12 cellular contexts compared by ENCODE assay signal in the genomic region with DNA sequence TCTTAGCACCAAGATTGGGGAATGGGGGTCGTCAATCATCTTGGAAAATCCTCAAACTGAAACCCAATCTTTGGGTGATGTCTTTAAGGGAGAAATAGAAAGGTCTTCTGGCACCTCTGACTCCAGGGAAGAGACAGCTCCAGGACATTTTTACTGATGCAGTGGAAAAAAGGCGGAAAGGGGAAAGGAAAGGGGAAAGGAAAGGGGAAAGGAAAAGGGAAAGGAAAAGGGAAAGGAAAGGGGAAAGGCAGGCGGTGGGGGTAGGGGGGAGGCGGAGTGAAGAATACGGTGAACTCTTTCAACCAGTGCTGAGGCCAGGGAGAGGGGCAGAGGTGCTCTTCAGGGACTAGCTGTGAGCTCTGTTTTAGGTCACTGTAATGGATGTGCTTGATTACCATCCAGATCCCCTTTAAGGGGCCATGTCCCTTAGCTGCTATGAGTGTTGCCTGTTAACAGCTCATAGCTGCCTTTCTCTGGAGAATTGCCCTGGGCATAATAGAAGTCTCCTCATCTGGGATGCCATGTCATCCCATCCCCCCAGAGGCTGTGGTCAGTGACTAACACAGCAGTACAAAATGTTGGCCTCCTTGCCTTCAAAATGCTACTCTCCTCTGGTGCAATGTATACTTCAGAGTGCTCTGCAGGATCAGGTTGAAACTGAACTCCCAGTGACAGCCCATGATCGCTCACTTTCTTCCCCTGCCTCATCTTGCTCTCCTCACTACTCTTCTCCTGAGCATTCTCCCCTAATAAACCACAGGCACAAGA.
DNase-seq lines count a peak whose midpoint lies in the region; ATAC-seq and TF ChIP-seq lines count a peak whose summit lies in the region.
"Had no signal": no experiment of that assay in that cellular context is flagged by ENCODE, and none has a peak within 500 bp of the region (broad histone marks: within the 10 kb centered on the region; RNA-seq: fewer than 3 reads in every experiment).

No MANE protein-coding gene starts in this region.

- WGBS in right lobe of liver (ENCODE audit: insufficient coverage, low coverage, low lambda C conversion rate, missing lambda C conversion rate), result 42% methylated on average over 6 of the region's 6 CpGs

- no peaks in the 10 kb centered on the region for H3K27me3 ChIP-seq in right lobe of liver

- no peaks in the 10 kb centered on the region for H3K27me3 Mint-ChIP-seq in activated naive CD8-positive, alpha-beta T cell treated with anti-CD3 and anti-CD28 coated beads, Interleukin-2, amount 50 U/mL, for 24 hours
- H3K27me3 Mint-ChIP-seq in activated naive CD8-positive, alpha-beta T cell treated with anti-CD3 and anti-CD28 coated beads for 36 hours, result peaks cover 3% of the 10 kb centered on the region

- H3K4me1 Mint-ChIP-seq in activated naive CD8-positive, alpha-beta T cell treated with anti-CD3 and anti-CD28 coated beads, Interleukin-2, amount 50 U/mL, for 24 hours, result peaks cover 2% of the 10 kb centered on the region
- H3K4me1 Mint-ChIP-seq in activated naive CD8-positive, alpha-beta T cell treated with anti-CD3 and anti-CD28 coated beads for 36 hours, result no peaks in the 10 kb centered on the region
- no peaks in the 10 kb centered on the region for H3K4me1 Mint-ChIP-seq in stimulated activated effector memory CD8-positive, alpha-beta T cell treated with anti-CD3 and anti-CD28 coated beads, Interleukin-12 subunit alpha, Interleukin-12 subunit beta, amount 100 ng/mL, for 72 hours

- H3K27ac Mint-ChIP-seq in activated naive CD8-positive, alpha-beta T cell treated with anti-CD3 and anti-CD28 coated beads, Interleukin-2, amount 50 U/mL, for 24 hours, result no peak overlapping the region
- no peak overlapping the region for H3K27ac Mint-ChIP-seq in activated naive CD8-positive, alpha-beta T cell treated with anti-CD3 and anti-CD28 coated beads for 36 hours
- no peak overlapping the region for H3K27ac Mint-ChIP-seq in stimulated activated effector memory CD8-positive, alpha-beta T cell treated with anti-CD3 and anti-CD28 coated beads, Interleukin-12 subunit alpha, Interleukin-12 subunit beta, amount 100 ng/mL, for 72 hours

- TF ChIP-seq POLR2A in right lobe of liver (IDR thresholded peaks at IDR 0.05), result no peak

- H3K36me3 ChIP-seq in right lobe of liver, result no peaks in the 10 kb centered on the region
- H3K36me3 ChIP-seq: BLaER1 treated with 17β-estradiol and CSF1 and Interleukin-3, amounts not matched to agents 10 nM and 100 nM had no signal

- H3K27ac ChIP-seq in right lobe of liver, result no peak overlapping the region
- H3K27ac ChIP-seq: BLaER1 treated with 17β-estradiol and CSF1 and Interleukin-3, amounts not matched to agents 10 nM and 100 nM; dorsolateral prefrontal cortex had no signal

- peak; percentile 2 for DNase-seq in activated naive CD8-positive, alpha-beta T cell treated with anti-CD3 and anti-CD28 coated beads, Interleukin-2, amount 50 U/mL, for 24 hours
- no peak for DNase-seq in activated naive CD8-positive, alpha-beta T cell treated with anti-CD3 and anti-CD28 coated beads for 36 hours
- DNase-seq in RPMI7951 (ENCODE audit: low read depth), result peak; percentile 96
- peak; percentile 89 for DNase-seq in fibroblast of mammary gland (ENCODE audit: low read depth)
- DNase-seq in stimulated activated effector memory CD8-positive, alpha-beta T cell treated with anti-CD3 and anti-CD28 coated beads, Interleukin-12 subunit alpha, Interleukin-12 subunit beta, amount 100 ng/mL, for 72 hours (ENCODE audit: low spot score in 2 of 2), result no peak
- no peak for DNase-seq in right lobe of liver
- DNase-seq: activated CD4-positive, alpha-beta T cell treated with anti-CD3 and anti-CD28 coated beads, Interleukin-2, amount 50 U/mL, for 4 hours; dorsolateral prefrontal cortex; NCI-H446 had no signal

- H3K9me3 Mint-ChIP-seq in activated naive CD8-positive, alpha-beta T cell treated with anti-CD3 and anti-CD28 coated beads, Interleukin-2, amount 50 U/mL, for 24 hours, result no peaks in the 10 kb centered on the region
- H3K9me3 Mint-ChIP-seq in activated naive CD8-positive, alpha-beta T cell treated with anti-CD3 and anti-CD28 coated beads for 36 hours, result no peaks in the 10 kb centered on the region
- no peaks in the 10 kb centered on the region for H3K9me3 Mint-ChIP-seq in stimulated activated effector memory CD8-positive, alpha-beta T cell treated with anti-CD3 and anti-CD28 coated beads, Interleukin-12 subunit alpha, Interleukin-12 subunit beta, amount 100 ng/mL, for 72 hours

- intact Hi-C loops in right lobe of liver (cut with DNase I), result no loop called here

- no peaks in the 10 kb centered on the region for H3K36me3 Mint-ChIP-seq in activated naive CD8-positive, alpha-beta T cell treated with anti-CD3 and anti-CD28 coated beads, Interleukin-2, amount 50 U/mL, for 24 hours (ENCODE audit: low read depth)
- H3K36me3 Mint-ChIP-seq in activated naive CD8-positive, alpha-beta T cell treated with anti-CD3 and anti-CD28 coated beads for 36 hours, result no peaks in the 10 kb centered on the region
- no peaks in the 10 kb centered on the region for H3K36me3 Mint-ChIP-seq in stimulated activated effector memory CD8-positive, alpha-beta T cell treated with anti-CD3 and anti-CD28 coated beads, Interleukin-12 subunit alpha, Interleukin-12 subunit beta, amount 100 ng/mL, for 72 hours

- H3K4me3 ChIP-seq in fibroblast of mammary gland (ENCODE audit: control insufficient read depth, low read depth, low read length) (no peak overlapping the region), right lobe of liver (no peak overlapping the region)
- H3K4me3 ChIP-seq: BLaER1 treated with 17β-estradiol and CSF1 and Interleukin-3, amounts not matched to agents 10 nM and 100 nM; dorsolateral prefrontal cortex had no signal

- H3K4me1 ChIP-seq in right lobe of liver, result no peaks in the 10 kb centered on the region

- TF ChIP-seq CTCF in fibroblast of mammary gland (conservative IDR thresholded peaks at IDR 0.05; ENCODE audit: control insufficient read depth, insufficient read depth, low read depth, low read length) (no peak), right lobe of liver (IDR thresholded peaks at IDR 0.05) (no peak)

- ATAC-seq in activated naive CD8-positive, alpha-beta T cell treated with anti-CD3 and anti-CD28 coated beads, Interleukin-2, amount 50 U/mL, for 24 hours, result peak; percentile 10
- ATAC-seq in stimulated activated effector memory CD8-positive, alpha-beta T cell treated with anti-CD3 and anti-CD28 coated beads, Interleukin-12 subunit alpha, Interleukin-12 subunit beta, amount 100 ng/mL, for 72 hours, result peak; percentile 42
- ATAC-seq in HG02623 (IDR thresholded peaks at IDR 0.05; ENCODE audit: unreplicated experiment) (no peak), HG03571 (IDR thresholded peaks at IDR 0.05; ENCODE audit: unreplicated experiment) (no peak), right lobe of liver (no peak)

- H3K9me3 ChIP-seq in right lobe of liver, result no peaks in the 10 kb centered on the region
- H3K9me3 ChIP-seq: BLaER1 treated with 17β-estradiol and CSF1 and Interleukin-3, amounts not matched to agents 10 nM and 100 nM had no signal

- no peak overlapping the region for H3K4me3 Mint-ChIP-seq in activated naive CD8-positive, alpha-beta T cell treated with anti-CD3 and anti-CD28 coated beads, Interleukin-2, amount 50 U/mL, for 24 hours
- H3K4me3 Mint-ChIP-seq in activated naive CD8-positive, alpha-beta T cell treated with anti-CD3 and anti-CD28 coated beads for 36 hours, result no peak overlapping the region
- no peak overlapping the region for H3K4me3 Mint-ChIP-seq in stimulated activated effector memory CD8-positive, alpha-beta T cell treated with anti-CD3 and anti-CD28 coated beads, Interleukin-12 subunit alpha, Interleukin-12 subunit beta, amount 100 ng/mL, for 72 hours

Comparison
In these comparisons a context has a peak if more than half of its experiments do, and no peak if none do; other contexts are left out.
1. DNase-seq: peak in activated naive CD8-positive, alpha-beta T cell treated with anti-CD3 and anti-CD28 coated beads, Interleukin-2, amount 50 U/mL, for 24 hours (single experiment), RPMI7951 (single experiment) and fibroblast of mammary gland (single experiment); none in activated naive CD8-positive, alpha-beta T cell treated with anti-CD3 and anti-CD28 coated beads for 36 hours (single experiment), stimulated activated effector memory CD8-positive, alpha-beta T cell treated with anti-CD3 and anti-CD28 coated beads, Interleukin-12 subunit alpha, Interleukin-12 subunit beta, amount 100 ng/mL, for 72 hours (0 of 2) and right lobe of liver (0 of 3).
2. ATAC-seq: peak in activated naive CD8-positive, alpha-beta T cell treated with anti-CD3 and anti-CD28 coated beads, Interleukin-2, amount 50 U/mL, for 24 hours (single experiment) and stimulated activated effector memory CD8-positive, alpha-beta T cell treated with anti-CD3 and anti-CD28 coated beads, Interleukin-12 subunit alpha, Interleukin-12 subunit beta, amount 100 ng/mL, for 72 hours (single experiment); none in HG02623 (single experiment), HG03571 (single experiment) and right lobe of liver (0 of 4).